8 cellular contexts compared by ENCODE assay signal in the genomic region with DNA sequence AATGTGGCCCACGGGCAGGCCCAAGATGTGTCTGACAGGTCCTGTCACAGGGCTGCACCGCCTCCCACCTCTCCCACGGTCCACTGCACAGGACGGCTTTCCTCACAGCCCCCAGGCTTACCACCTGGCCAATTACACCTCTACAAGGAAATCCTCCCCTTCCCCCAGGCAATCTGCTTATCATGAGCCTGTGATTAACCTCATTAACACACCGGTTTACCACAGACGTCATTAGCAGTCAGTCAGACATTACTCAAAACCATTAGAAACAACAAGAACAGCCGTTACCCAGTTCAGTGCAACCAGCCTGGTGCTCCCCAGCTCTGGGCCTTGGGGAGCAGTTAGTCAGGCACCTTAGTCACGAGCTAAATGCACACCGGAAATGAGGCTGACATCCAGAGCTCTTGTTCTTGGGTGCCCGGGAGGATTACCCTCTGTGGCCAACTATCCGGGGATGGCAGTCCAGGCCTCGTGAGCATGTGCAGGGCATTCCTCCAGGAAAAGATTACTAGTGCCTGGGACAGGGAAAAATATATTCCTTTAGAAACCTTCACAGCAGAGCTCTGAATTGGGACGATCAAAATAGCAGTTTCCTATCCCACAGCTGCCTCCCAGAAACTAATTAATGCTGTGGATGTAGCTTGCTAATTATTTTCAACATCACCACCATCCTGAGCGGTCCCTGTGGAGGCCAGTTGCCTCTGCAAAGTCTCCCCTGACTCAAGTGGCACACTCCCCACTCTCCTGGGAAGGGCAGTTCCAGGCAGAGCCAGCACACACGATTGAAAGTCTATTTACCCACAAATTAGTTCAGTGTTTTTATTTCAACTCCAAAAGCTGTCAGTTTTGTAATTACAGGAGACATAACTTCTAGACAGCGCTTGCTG.
A peak's percentile ranks its signal among the peaks of the same experiment; 100 is the strongest.
DNase-seq lines count a peak whose midpoint lies in the region; ATAC-seq and TF ChIP-seq lines count a peak whose summit lies in the region.

No MANE protein-coding gene starts in this region.

- peaks cover 20% of the 10 kb centered on the region for H3K4me1 Mint-ChIP-seq in activated naive CD4-positive, alpha-beta T cell treated with anti-CD3 and anti-CD28 coated beads, Interleukin-2, amount 50 U/mL, for 24 hours
- H3K4me1 Mint-ChIP-seq in stimulated activated naive B cell treated with anti-CD40 and anti-IgM and Interleukin-4, amounts not matched to agents 10 μg/mL and 1 μg/mL and 100 μg/mL, for 72 hours, result peaks cover 0 to 2% of the 10 kb centered on the region in 2 donors

- peak overlapping the region; percentile 35 for H3K27ac Mint-ChIP-seq in activated naive CD4-positive, alpha-beta T cell treated with anti-CD3 and anti-CD28 coated beads, Interleukin-2, amount 50 U/mL, for 24 hours
- peak overlapping the region; percentile 47 for H3K27ac Mint-ChIP-seq in stimulated activated naive B cell treated with anti-CD40 and anti-IgM and Interleukin-4, amounts not matched to agents 10 μg/mL and 1 μg/mL and 100 μg/mL, for 72 hours

- TF ChIP-seq CTCF in fibroblast of mammary gland (conservative IDR thresholded peaks at IDR 0.05; ENCODE audit: control insufficient read depth, insufficient read depth, low read depth, low read length), result no peak

- no peak for DNase-seq in activated naive CD4-positive, alpha-beta T cell treated with Interleukin-2 at 50 U/mL for 16 hours
- DNase-seq in NCI-H526 (lab: John Stamatoyannopoulos, UW), result peak; percentile 70 to 83
- peak; percentile 44 for DNase-seq in fibroblast of mammary gland (ENCODE audit: low read depth)
- DNase-seq in stimulated activated naive B cell treated with anti-CD40 and anti-IgM and Interleukin-4, amounts not matched to agents 10 μg/mL and 1 μg/mL and 100 μg/mL, for 72 hours, result no peak
- no peak for DNase-seq in NOMO-1 treated with dmso at 0.1 percent for 144 hours (lab: John Stamatoyannopoulos, UW; ENCODE audit: unreplicated experiment)
- no peak for DNase-seq in foreskin melanocyte

- no peak overlapping the region for H3K4me3 ChIP-seq in fibroblast of mammary gland (ENCODE audit: control insufficient read depth, low read depth, low read length)

- H3K9me3 Mint-ChIP-seq in activated naive CD4-positive, alpha-beta T cell treated with anti-CD3 and anti-CD28 coated beads, Interleukin-2, amount 50 U/mL, for 24 hours, result no peaks in the 10 kb centered on the region
- H3K9me3 Mint-ChIP-seq in stimulated activated naive B cell treated with anti-CD40 and anti-IgM and Interleukin-4, amounts not matched to agents 10 μg/mL and 1 μg/mL and 100 μg/mL, for 72 hours, result no peaks in the 10 kb centered on the region

- no peaks in the 10 kb centered on the region for H3K27me3 Mint-ChIP-seq in activated naive CD4-positive, alpha-beta T cell treated with anti-CD3 and anti-CD28 coated beads, Interleukin-2, amount 50 U/mL, for 24 hours
- no peaks in the 10 kb centered on the region for H3K27me3 Mint-ChIP-seq in stimulated activated naive B cell treated with anti-CD40 and anti-IgM and Interleukin-4, amounts not matched to agents 10 μg/mL and 1 μg/mL and 100 μg/mL, for 72 hours

- ATAC-seq in stimulated activated naive B cell treated with anti-CD40 and anti-IgM and Interleukin-4, amounts not matched to agents 10 μg/mL and 1 μg/mL and 100 μg/mL, for 72 hours (replicated peaks), result no peak
- no peak for ATAC-seq in HG03196 (IDR thresholded peaks at IDR 0.05; ENCODE audit: unreplicated experiment)

- H3K36me3 Mint-ChIP-seq in activated naive CD4-positive, alpha-beta T cell treated with anti-CD3 and anti-CD28 coated beads, Interleukin-2, amount 50 U/mL, for 24 hours, result peaks cover 2% of the 10 kb centered on the region
- peaks cover 3 to 22% of the 10 kb centered on the region in 2 donors for H3K36me3 Mint-ChIP-seq in stimulated activated naive B cell treated with anti-CD40 and anti-IgM and Interleukin-4, amounts not matched to agents 10 μg/mL and 1 μg/mL and 100 μg/mL, for 72 hours

- no peak overlapping the region for H3K4me3 Mint-ChIP-seq in activated naive CD4-positive, alpha-beta T cell treated with anti-CD3 and anti-CD28 coated beads, Interleukin-2, amount 50 U/mL, for 24 hours
- no peak overlapping the region for H3K4me3 Mint-ChIP-seq in stimulated activated naive B cell treated with anti-CD40 and anti-IgM and Interleukin-4, amounts not matched to agents 10 μg/mL and 1 μg/mL and 100 μg/mL, for 72 hours

Comparison
In these comparisons a context has a peak if more than half of its experiments do, and no peak if none do; other contexts are left out.
1. DNase-seq: peak in NCI-H526 (2 of 2) and fibroblast of mammary gland (single experiment); none in activated naive CD4-positive, alpha-beta T cell treated with Interleukin-2 at 50 U/mL for 16 hours (single experiment), stimulated activated naive B cell treated with anti-CD40 and anti-IgM and Interleukin-4, amounts not matched to agents 10 μg/mL and 1 μg/mL and 100 μg/mL, for 72 hours (single experiment), NOMO-1 treated with dmso at 0.1 percent for 144 hours (single experiment) and foreskin melanocyte (single experiment).